ENCODE assay signal across 38 cellular contexts in the genomic region with DNA sequence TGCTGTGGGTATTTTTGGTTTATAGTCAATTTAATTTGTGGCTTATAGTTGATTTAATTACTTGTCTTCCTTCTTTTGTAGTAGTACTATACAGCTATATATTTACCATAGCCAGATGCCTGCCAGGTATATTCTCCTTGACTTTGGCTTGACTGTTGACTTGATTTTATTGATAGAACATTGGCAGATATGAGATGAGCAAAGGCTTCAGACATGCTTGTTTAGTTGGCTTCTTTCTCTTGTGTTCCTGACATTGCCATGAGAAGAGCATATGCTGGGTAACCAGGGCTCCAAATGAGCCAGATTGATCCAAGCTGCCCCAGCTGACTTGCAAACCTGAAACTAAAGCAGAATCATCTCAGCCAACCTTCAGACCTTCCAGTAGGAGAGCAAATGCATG.
"Had no signal": no experiment of that assay in that cellular context is flagged by ENCODE, and none has a peak within 500 bp of the region (broad histone marks: within the 10 kb centered on the region; RNA-seq: fewer than 3 reads in every experiment).

No MANE protein-coding gene starts in this region.

- H3K27me3 ChIP-seq: adrenal gland, ascending aorta, body of pancreas, brain microvascular endothelial cell, breast epithelium, cardiac muscle cell had no signal

- H3K9me3 ChIP-seq: adrenal gland, ascending aorta, body of pancreas, breast epithelium had no signal

- H3K4me1 ChIP-seq: adrenal gland, ascending aorta, body of pancreas, breast epithelium had no signal

- H3K36me3 Mint-ChIP-seq: activated naive CD4-positive, alpha-beta T cell treated with anti-CD3 and anti-CD28 coated beads, Interleukin-2, amount 10 ng/mL, durations not matched to agents 7 days and 5 days; activated naive CD4-positive, alpha-beta T cell treated with anti-CD3 and anti-CD28 coated beads, Interleukin-2, amount 50 U/mL, for 72 hours; activated naive CD8-positive, alpha-beta T cell; activated naive CD8-positive, alpha-beta T cell treated with anti-CD3 and anti-CD28 coated beads for 36 hours; activated naive CD8-positive, alpha-beta T cell treated with anti-CD3 and anti-CD28 coated beads, Interleukin-2, amount 10 ng/mL, durations not matched to agents 7 days and 5 days; brain had no signal

- H3K27ac ChIP-seq: adrenal gland, ascending aorta, body of pancreas, brain microvascular endothelial cell, breast epithelium, cardiac muscle cell had no signal

- H3K4me3 Mint-ChIP-seq: activated naive CD4-positive, alpha-beta T cell treated with anti-CD3 and anti-CD28 coated beads for 36 hours; activated naive CD4-positive, alpha-beta T cell treated with anti-CD3 and anti-CD28 coated beads, Interleukin-2, amount 10 ng/mL, durations not matched to agents 7 days and 5 days; activated naive CD4-positive, alpha-beta T cell treated with anti-CD3 and anti-CD28 coated beads, Interleukin-2, amount 50 U/mL, for 24 hours; activated naive CD8-positive, alpha-beta T cell; activated naive CD8-positive, alpha-beta T cell treated with anti-CD3 and anti-CD28 coated beads for 36 hours; activated naive CD8-positive, alpha-beta T cell treated with anti-CD3 and anti-CD28 coated beads, Interleukin-2, amount 10 ng/mL, durations not matched to agents 7 days and 5 days; activated naive CD8-positive, alpha-beta T cell treated with anti-CD3 and anti-CD28 coated beads, Interleukin-2, amount 50 U/mL, for 24 hours; activated T-cell treated with anti-CD3 and anti-CD28 coated beads, Interleukin-2, amount 50 U/mL, for 24 hours; activated T-cell treated with anti-CD3 and anti-CD28 coated beads, Interleukin-2, amount 50 U/mL, for 4 hours; activated T-cell treated with anti-CD3 and anti-CD28 coated beads, Interleukin-2, amount 50 U/mL, for 72 hours; activated T-helper 1 cell treated with anti-CD3 and anti-CD28 coated beads, Interleukin-12 subunit alpha, Interleukin-12 subunit beta, Interleukin-2, Interleukin-4 antibody, amounts not matched to agents 30 ng/mL and 10 ng/mL and 1 ng/mL, durations not matched to agents 14 hours and 24 hours and 36 hours; activated T-helper 17 cell treated with anti-CD3 and anti-CD28 coated beads, Interleukin-2, amount 50 U/mL, for 72 hours; brain; central memory CD8-positive, alpha-beta T cell had no signal

- H3K27ac Mint-ChIP-seq: activated naive CD4-positive, alpha-beta T cell treated with anti-CD3 and anti-CD28 coated beads for 36 hours; activated naive CD4-positive, alpha-beta T cell treated with anti-CD3 and anti-CD28 coated beads, Interleukin-2, amount 10 ng/mL, durations not matched to agents 7 days and 5 days; activated naive CD4-positive, alpha-beta T cell treated with anti-CD3 and anti-CD28 coated beads, Interleukin-2, amount 50 U/mL, for 24 hours; activated naive CD4-positive, alpha-beta T cell treated with anti-CD3 and anti-CD28 coated beads, Interleukin-2, amount 50 U/mL, for 72 hours; activated naive CD8-positive, alpha-beta T cell; activated naive CD8-positive, alpha-beta T cell treated with anti-CD3 and anti-CD28 coated beads for 36 hours; activated naive CD8-positive, alpha-beta T cell treated with anti-CD3 and anti-CD28 coated beads, Interleukin-2, amount 10 ng/mL, durations not matched to agents 7 days and 5 days; activated naive CD8-positive, alpha-beta T cell treated with anti-CD3 and anti-CD28 coated beads, Interleukin-2, amount 50 U/mL, for 24 hours; activated T-cell treated with anti-CD3 and anti-CD28 coated beads, Interleukin-2, amount 50 U/mL, for 24 hours; activated T-cell treated with anti-CD3 and anti-CD28 coated beads, Interleukin-2, amount 50 U/mL, for 72 hours; activated T-helper 1 cell treated with anti-CD3 and anti-CD28 coated beads, Interleukin-12 subunit alpha, Interleukin-12 subunit beta, Interleukin-2, Interleukin-4 antibody, amounts not matched to agents 30 ng/mL and 10 ng/mL and 1 ng/mL, durations not matched to agents 14 hours and 24 hours and 36 hours; activated T-helper 17 cell treated with anti-CD3 and anti-CD28 coated beads, Interleukin-2, amount 50 U/mL, for 72 hours; activated T-helper 2 cell treated with anti-CD3 and anti-CD28 coated beads, Interferon-gamma antibody, Interleukin-2, Interleukin-4, amounts not matched to agents 10 μg/mL and 5 μg/mL and 100 μg/mL, durations not matched to agents 14 hours and 24 hours and 36 hours; brain had no signal

- H3K4me3 ChIP-seq: adrenal gland, ascending aorta, body of pancreas, breast epithelium, cardiac muscle cell had no signal

- H3K4me1 Mint-ChIP-seq: activated naive CD4-positive, alpha-beta T cell treated with anti-CD3 and anti-CD28 coated beads, Interleukin-2, amount 10 ng/mL, durations not matched to agents 7 days and 5 days; activated naive CD4-positive, alpha-beta T cell treated with anti-CD3 and anti-CD28 coated beads, Interleukin-2, amount 50 U/mL, for 24 hours; activated naive CD8-positive, alpha-beta T cell treated with anti-CD3 and anti-CD28 coated beads for 36 hours; activated naive CD8-positive, alpha-beta T cell treated with anti-CD3 and anti-CD28 coated beads, Interleukin-2, amount 10 ng/mL, durations not matched to agents 7 days and 5 days; activated naive CD8-positive, alpha-beta T cell treated with anti-CD3 and anti-CD28 coated beads, Interleukin-2, amount 50 U/mL, for 24 hours; activated T-helper 17 cell treated with anti-CD3 and anti-CD28 coated beads, Interleukin-2, amount 50 U/mL, for 72 hours; central memory CD8-positive, alpha-beta T cell had no signal

- H3K27me3 Mint-ChIP-seq: activated naive CD4-positive, alpha-beta T cell treated with anti-CD3 and anti-CD28 coated beads, Interleukin-2, amount 10 ng/mL, durations not matched to agents 7 days and 5 days; activated naive CD4-positive, alpha-beta T cell treated with anti-CD3 and anti-CD28 coated beads, Interleukin-2, amount 50 U/mL, for 24 hours; activated naive CD8-positive, alpha-beta T cell; activated naive CD8-positive, alpha-beta T cell treated with anti-CD3 and anti-CD28 coated beads for 36 hours; activated naive CD8-positive, alpha-beta T cell treated with anti-CD3 and anti-CD28 coated beads, Interleukin-2, amount 10 ng/mL, durations not matched to agents 7 days and 5 days; activated naive CD8-positive, alpha-beta T cell treated with anti-CD3 and anti-CD28 coated beads, Interleukin-2, amount 50 U/mL, for 24 hours; activated T-cell treated with anti-CD3 and anti-CD28 coated beads, Interleukin-2, amount 50 U/mL, for 24 hours; activated T-helper 17 cell treated with anti-CD3 and anti-CD28 coated beads, Interleukin-2, amount 50 U/mL, for 72 hours; central memory CD8-positive, alpha-beta T cell had no signal

- DNase-seq: activated effector memory CD4-positive, alpha-beta T cell treated with anti-CD3 and anti-CD28 coated beads, Interleukin-2, amount 50 U/mL, for 16 hours; activated effector memory CD4-positive, alpha-beta T cell treated with Interleukin-2 at 50 U/mL for 16 hours; activated gamma-delta T cell; activated gamma-delta T cell treated with Interleukin-2 at 50 U/mL for 16 hours; activated naive CD4-positive, alpha-beta T cell; activated naive CD4-positive, alpha-beta T cell treated with anti-CD3 and anti-CD28 coated beads for 36 hours; activated naive CD4-positive, alpha-beta T cell treated with anti-CD3 and anti-CD28 coated beads, Interleukin-2, amount 10 ng/mL, durations not matched to agents 7 days and 5 days; activated naive CD4-positive, alpha-beta T cell treated with anti-CD3 and anti-CD28 coated beads, Interleukin-2, amount 50 U/mL, for 16 hours; activated naive CD4-positive, alpha-beta T cell treated with Interleukin-2 at 50 U/mL for 16 hours; activated naive CD8-positive, alpha-beta T cell treated with anti-CD3 and anti-CD28 coated beads for 36 hours; activated naive CD8-positive, alpha-beta T cell treated with anti-CD3 and anti-CD28 coated beads, Interleukin-2, amount 10 ng/mL, durations not matched to agents 7 days and 5 days; activated naive CD8-positive, alpha-beta T cell treated with anti-CD3 and anti-CD28 coated beads, Interleukin-2, amount 50 U/mL, for 24 hours; activated T-cell treated with anti-CD3 and anti-CD28 coated beads, Interleukin-2, amount 50 U/mL, for 1 hour; activated T-cell treated with anti-CD3 and anti-CD28 coated beads, Interleukin-2, amount 50 U/mL, for 24 hours; activated T-cell treated with anti-CD3 and anti-CD28 coated beads, Interleukin-2, amount 50 U/mL, for 4 hours; activated T-cell treated with anti-CD3 and anti-CD28 coated beads, Interleukin-2, amount 50 U/mL, for 48 hours; activated T-cell treated with anti-CD3 and anti-CD28 coated beads, Interleukin-2, amount 50 U/mL, for 72 hours; adrenal gland; amniotic stem cell; amygdala; anterior cingulate cortex; aorta; body of pancreas; brain microvascular endothelial cell; caudate nucleus; central memory CD4-positive, alpha-beta T cell; cerebellar nuclear complex had no signal

- H3K36me3 ChIP-seq: adrenal gland, ascending aorta, brain microvascular endothelial cell, breast epithelium, cardiac muscle cell had no signal

- ATAC-seq: activated naive CD4-positive, alpha-beta T cell treated with anti-CD3 and anti-CD28 coated beads, Interleukin-2, amount 50 U/mL, for 72 hours; activated naive CD8-positive, alpha-beta T cell treated with anti-CD3 and anti-CD28 coated beads, Interleukin-2, amount 50 U/mL, for 24 hours; activated T-cell treated with anti-CD3 and anti-CD28 coated beads, Interleukin-2, amount 50 U/mL, for 4 hours; activated T-cell treated with anti-CD3 and anti-CD28 coated beads, Interleukin-2, amount 50 U/mL, for 72 hours; activated T-helper 17 cell treated with anti-CD3 and anti-CD28 coated beads, Interleukin-2, amount 50 U/mL, for 72 hours; body of pancreas had no signal
